8 cellular contexts compared by ENCODE assay signal in the genomic region with DNA sequence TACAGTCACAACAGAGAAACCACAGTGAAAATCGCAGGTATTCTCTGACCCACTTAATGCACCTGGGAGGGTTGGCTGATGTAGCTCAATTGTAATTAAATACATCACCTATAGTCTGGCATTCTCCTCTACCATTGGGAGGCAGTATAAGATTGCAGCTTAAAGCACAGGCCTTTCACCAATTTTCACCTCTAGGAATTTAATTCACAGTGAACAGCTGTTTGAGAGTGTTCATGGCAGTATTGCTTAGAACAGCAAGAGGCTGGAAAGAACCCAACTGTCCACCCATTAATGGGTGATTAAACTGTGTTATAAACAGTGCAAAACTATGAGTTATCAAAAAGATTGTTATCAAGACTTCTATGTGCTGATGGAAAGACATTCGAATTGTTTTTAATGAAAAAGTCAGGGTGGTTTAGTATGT.
DNase-seq lines count a peak whose midpoint lies in the region; ATAC-seq, FAIRE-seq and TF ChIP-seq lines count a peak whose summit lies in the region.

No MANE protein-coding gene starts in this region.

- no peak for FAIRE-seq in D721Med (lab: Jason Lieb, UNC)

- CTCF ChIA-PET in HEK293T (lab: Yijun Ruan, JAX): interaction anchor here (0.6 to 2.1 kb wide), 17 partner anchors 10 to 626 kb away, joined by 3 to 17 read pairs (median 4); a partner anchor contains a TSS

- peak; percentile 72 for TF ChIP-seq CTCF in D721Med (IDR thresholded peaks at IDR 0.05; ENCODE audit: insufficient read depth, missing control alignments)

- peak; percentile 47 for ATAC-seq in stimulated activated naive CD8-positive, alpha-beta T cell treated with anti-CD3 and anti-CD28 coated beads, Interleukin-15, Interleukin-2, amounts not matched to agents 100 U/mL and 50 U/mL, for 24 hours
- ATAC-seq in HG02981 (IDR thresholded peaks at IDR 0.05; ENCODE audit: unreplicated experiment): no peak
- no peak for ATAC-seq in GM19455 (IDR thresholded peaks at IDR 0.05; ENCODE audit: unreplicated experiment)

- peak; percentile 36 for DNase-seq in D721Med (ENCODE audit: insufficient read length, low spot score)
- DNase-seq in HEK293T (ENCODE audit: extremely low spot score): peak; percentile 60
- peak; percentile 82 for DNase-seq in NCI-H748 (lab: John Stamatoyannopoulos, UW; ENCODE audit: unreplicated experiment)
- DNase-seq in astrocyte of the hippocampus (ENCODE audit: low read depth, low spot score): peak; percentile 64
- peak; percentile 60 for DNase-seq in iPS-NIHi11 (ENCODE audit: low spot score)
- peak; percentile 11 for DNase-seq in stimulated activated naive CD8-positive, alpha-beta T cell treated with anti-CD3 and anti-CD28 coated beads, Interleukin-15, Interleukin-2, amounts not matched to agents 100 U/mL and 50 U/mL, for 24 hours

- POLR2A ChIA-PET in HEK293T (lab: Yijun Ruan, JAX): no interaction called here

TF ChIP-seq in HEK293T, 16 proteins besides CTCF, POLR2A, EP300 and RAD21:
- TF ChIP-seq FOXA1 (IDR thresholded peaks at IDR 0.05): no peak
- no peak for TF ChIP-seq LEF1 (IDR thresholded peaks at IDR 0.05; ENCODE audit: borderline replicate concordance)
- TF ChIP-seq TARDBP (IDR thresholded peaks at IDR 0.05): no peak
- TF ChIP-seq FOXK2 (IDR thresholded peaks at IDR 0.05): no peak
- no peak for TF ChIP-seq BHLHE40 (IDR thresholded peaks at IDR 0.05; ENCODE audit: borderline replicate concordance)
- no peak for TF ChIP-seq ARNT (IDR thresholded peaks at IDR 0.05)
- no peak for TF ChIP-seq CTBP1 (IDR thresholded peaks at IDR 0.05; ENCODE audit: borderline replicate concordance)
- TF ChIP-seq NFRKB (IDR thresholded peaks at IDR 0.05): no peak
- no peak for TF ChIP-seq ELF4 (IDR thresholded peaks at IDR 0.05)
- TF ChIP-seq HDGF (IDR thresholded peaks at IDR 0.05; ENCODE audit: borderline replicate concordance): no peak
- TF ChIP-seq SP1 (IDR thresholded peaks at IDR 0.05): no peak

Comparison
In these comparisons a context has a peak if more than half of its experiments do, and no peak if none do; other contexts are left out.
1. DNase-seq: peak in every context shown above with its lines; median percentile 82 in NCI-H748; 64 in astrocyte of the hippocampus; 60 in HEK293T; 60 in iPS-NIHi11; 36 in D721Med; 11 in stimulated activated naive CD8-positive, alpha-beta T cell treated with anti-CD3 and anti-CD28 coated beads, Interleukin-15, Interleukin-2, amounts not matched to agents 100 U/mL and 50 U/mL, for 24 hours.